Comparison of ENCODE assay signal across 2 cellular contexts in the genomic region with DNA sequence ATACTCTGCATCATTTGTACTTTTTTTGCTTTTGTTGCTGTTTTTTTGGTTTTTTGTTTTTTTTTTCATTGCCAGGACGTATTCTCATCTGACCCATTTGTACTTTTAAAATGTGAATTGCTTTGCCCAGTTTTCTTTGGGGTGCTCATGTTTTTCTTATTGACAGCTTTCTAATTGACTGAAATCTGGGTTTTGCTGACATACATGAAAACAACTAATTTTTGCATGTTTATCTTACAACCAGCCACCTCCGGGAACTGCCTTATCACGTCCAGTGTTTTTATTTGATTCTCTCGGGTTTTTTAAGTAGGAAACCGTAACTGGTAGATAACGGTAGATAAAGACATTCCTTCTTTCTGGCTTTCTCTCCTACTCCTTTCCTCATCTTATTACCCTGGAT.
TF ChIP-seq lines count a peak whose summit lies in the region.

No MANE protein-coding gene starts in this region.

TF ChIP-seq in HepG2, 621 proteins besides CTCF, POLR2A, EP300 and RAD21:
- peak; percentile 44 to 71; a peak in 2 of 4 replicates for TF ChIP-seq MAFK (conservative IDR thresholded peaks at IDR 0.05 in 1 of 2, IDR thresholded peaks at IDR 0.05 in 1 of 2; ENCODE audit: low read length in 2 of 2)
- TF ChIP-seq, protein P1, sequence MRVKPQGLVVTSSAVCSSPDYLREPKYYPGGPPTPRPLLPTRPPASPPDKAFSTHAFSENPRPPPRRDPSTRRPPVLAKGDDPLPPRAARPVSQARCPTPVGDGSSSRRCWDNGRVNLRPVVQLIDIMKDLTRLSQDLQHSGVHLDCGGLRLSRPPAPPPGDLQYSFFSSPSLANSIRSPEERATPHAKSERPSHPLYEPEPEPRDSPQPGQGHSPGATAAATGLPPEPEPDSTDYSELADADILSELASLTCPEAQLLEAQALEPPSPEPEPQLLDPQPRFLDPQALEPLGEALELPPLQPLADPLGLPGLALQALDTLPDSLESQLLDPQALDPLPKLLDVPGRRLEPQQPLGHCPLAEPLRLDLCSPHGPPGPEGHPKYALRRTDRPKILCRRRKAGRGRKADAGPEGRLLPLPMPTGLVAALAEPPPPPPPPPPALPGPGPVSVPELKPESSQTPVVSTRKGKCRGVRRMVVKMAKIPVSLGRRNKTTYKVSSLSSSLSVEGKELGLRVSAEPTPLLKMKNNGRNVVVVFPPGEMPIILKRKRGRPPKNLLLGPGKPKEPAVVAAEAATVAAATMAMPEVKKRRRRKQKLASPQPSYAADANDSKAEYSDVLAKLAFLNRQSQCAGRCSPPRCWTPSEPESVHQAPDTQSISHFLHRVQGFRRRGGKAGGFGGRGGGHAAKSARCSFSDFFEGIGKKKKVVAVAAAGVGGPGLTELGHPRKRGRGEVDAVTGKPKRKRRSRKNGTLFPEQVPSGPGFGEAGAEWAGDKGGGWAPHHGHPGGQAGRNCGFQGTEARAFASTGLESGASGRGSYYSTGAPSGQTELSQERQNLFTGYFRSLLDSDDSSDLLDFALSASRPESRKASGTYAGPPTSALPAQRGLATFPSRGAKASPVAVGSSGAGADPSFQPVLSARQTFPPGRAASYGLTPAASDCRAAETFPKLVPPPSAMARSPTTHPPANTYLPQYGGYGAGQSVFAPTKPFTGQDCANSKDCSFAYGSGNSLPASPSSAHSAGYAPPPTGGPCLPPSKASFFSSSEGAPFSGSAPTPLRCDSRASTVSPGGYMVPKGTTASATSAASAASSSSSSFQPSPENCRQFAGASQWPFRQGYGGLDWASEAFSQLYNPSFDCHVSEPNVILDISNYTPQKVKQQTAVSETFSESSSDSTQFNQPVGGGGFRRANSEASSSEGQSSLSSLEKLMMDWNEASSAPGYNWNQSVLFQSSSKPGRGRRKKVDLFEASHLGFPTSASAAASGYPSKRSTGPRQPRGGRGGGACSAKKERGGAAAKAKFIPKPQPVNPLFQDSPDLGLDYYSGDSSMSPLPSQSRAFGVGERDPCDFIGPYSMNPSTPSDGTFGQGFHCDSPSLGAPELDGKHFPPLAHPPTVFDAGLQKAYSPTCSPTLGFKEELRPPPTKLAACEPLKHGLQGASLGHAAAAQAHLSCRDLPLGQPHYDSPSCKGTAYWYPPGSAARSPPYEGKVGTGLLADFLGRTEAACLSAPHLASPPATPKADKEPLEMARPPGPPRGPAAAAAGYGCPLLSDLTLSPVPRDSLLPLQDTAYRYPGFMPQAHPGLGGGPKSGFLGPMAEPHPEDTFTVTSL (CRISPR knock-in tag; IDR thresholded peaks at IDR 0.05; ENCODE audit: borderline replicate concordance) = no peak
- peak; percentile 60; the same call in 1 of the 2 replicates for TF ChIP-seq MAFF (IDR thresholded peaks at IDR 0.05; ENCODE audit: low read depth, low read length)

TF ChIP-seq in endothelial cell of umbilical vein, 7 proteins besides CTCF, POLR2A, EP300 and RAD21:
- TF ChIP-seq MYC (IDR thresholded peaks at IDR 0.05; ENCODE audit: low read depth, low read length) = no peak
- TF ChIP-seq GATA2 (IDR thresholded peaks at IDR 0.05; ENCODE audit: insufficient read depth, insufficient read length, low read depth, low read length) = peak; percentile 18
- TF ChIP-seq, protein P2, sequence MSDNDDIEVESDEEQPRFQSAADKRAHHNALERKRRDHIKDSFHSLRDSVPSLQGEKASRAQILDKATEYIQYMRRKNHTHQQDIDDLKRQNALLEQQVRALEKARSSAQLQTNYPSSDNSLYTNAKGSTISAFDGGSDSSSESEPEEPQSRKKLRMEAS (IDR thresholded peaks at IDR 0.05; ENCODE audit: insufficient read depth, insufficient read length) = no peak
- no peak for TF ChIP-seq FOS (IDR thresholded peaks at IDR 0.05; ENCODE audit: borderline replicate concordance, insufficient read depth, low read length)
